Comparison of ENCODE assay signal across 13 cellular contexts in genomic region chr17:77468897-77469296, GRCh38.
A peak's percentile ranks its signal among the peaks of the same experiment; 100 is the strongest.
DNase-seq lines count a peak whose midpoint lies in the region; ATAC-seq, FAIRE-seq and TF ChIP-seq lines count a peak whose summit lies in the region.
"Had no signal": no experiment of that assay in that cellular context is flagged by ENCODE, and none has a peak within 500 bp of the region (broad histone marks: within the 10 kb centered on the region; RNA-seq: fewer than 3 reads in every experiment).

No MANE protein-coding gene starts in this region.

- H3K36me3 ChIP-seq in HepG2 (replicated peaks in 1 of 2; ENCODE audit: control insufficient read depth in 1 of 2, insufficient read depth in 2 of 2, low read length in 2 of 2), result peaks cover 45 to 69% of the 10 kb centered on the region in 2 experiments
- H3K36me3 ChIP-seq: heart left ventricle had no signal

- H3K27me3 Mint-ChIP-seq in activated naive CD4-positive, alpha-beta T cell treated with anti-CD3 and anti-CD28 coated beads, Interleukin-2, amount 10 ng/mL, durations not matched to agents 7 days and 5 days, result no peaks in the 10 kb centered on the region
- no peaks in the 10 kb centered on the region for H3K27me3 Mint-ChIP-seq in activated CD4-positive, alpha-beta memory T cell treated with anti-CD3 and anti-CD28 coated beads, Interleukin-2, amount 10 ng/mL, durations not matched to agents 7 days and 5 days
- H3K27me3 Mint-ChIP-seq in stimulated activated naive B cell treated with anti-CD40 and anti-IgM and Interleukin-4, amounts not matched to agents 10 μg/mL and 1 μg/mL and 100 μg/mL, for 72 hours, result no peaks in the 10 kb centered on the region

- DNase-seq in activated naive CD4-positive, alpha-beta T cell treated with anti-CD3 and anti-CD28 coated beads, Interleukin-2, amount 10 ng/mL, durations not matched to agents 7 days and 5 days, result no peak
- DNase-seq in activated naive CD4-positive, alpha-beta T cell treated with anti-CD3 and anti-CD28 coated beads, Interleukin-2, amount 50 U/mL, for 16 hours, result no peak
- DNase-seq in activated CD4-positive, alpha-beta memory T cell treated with anti-CD3 and anti-CD28 coated beads, Interleukin-2, amount 10 ng/mL, durations not matched to agents 7 days and 5 days, result no peak
- DNase-seq in HepG2 (ENCODE audit: low spot score) (no peak), urothelium cell line (ENCODE audit: low spot score) (no peak)
- DNase-seq in stimulated activated naive B cell treated with anti-CD40 and anti-IgM and Interleukin-4, amounts not matched to agents 10 μg/mL and 1 μg/mL and 100 μg/mL, for 72 hours, result no peak
- DNase-seq: EL, NCI-H187 treated with DMSO at 0.1 percent for 48 hours, SHP77 treated with DMSO at 0.1 percent for 48 hours had no signal

- intact Hi-C loops in HepG2 (cut with micrococcal nuclease; ENCODE audit: unreplicated experiment), result no loop called here

- H3K27me3 ChIP-seq in HepG2 (ENCODE audit: control insufficient read depth in 1 of 2, insufficient read depth in 2 of 2, low read length in 2 of 2), result no peaks in the 10 kb centered on the region
- H3K27me3 ChIP-seq: heart left ventricle had no signal

- no peak overlapping the region for H3K4me2 ChIP-seq in HepG2 (ENCODE audit: low read depth, low read length)

- no peak for TF ChIP-seq CTCF in HepG2 (CRISPR knock-in tag; IDR thresholded peaks at IDR 0.05)

- peaks cover 89% of the 10 kb centered on the region for H4K20me1 ChIP-seq in HepG2 (ENCODE audit: insufficient read depth, low read length)

- TF ChIP-seq RAD21 in HepG2 (CRISPR knock-in tag; IDR thresholded peaks at IDR 0.05), result no peak

- no peak for TF ChIP-seq EP300 in HepG2 (IDR thresholded peaks at IDR 0.05; ENCODE audit: low read depth in 2 of 2, low read length in 2 of 2)
- TF ChIP-seq EP300 in HepG2 (CRISPR knock-in tag; IDR thresholded peaks at IDR 0.05; ENCODE audit: borderline replicate concordance), result no peak

- H3K9me3 ChIP-seq in HepG2 (ENCODE audit: low read length), result no peaks in the 10 kb centered on the region
- H3K9me3 ChIP-seq: heart left ventricle had no signal

- H3K4me1 ChIP-seq in HepG2 (ENCODE audit: insufficient read depth, low read length), result peaks cover 65% of the 10 kb centered on the region

- no peaks in the 10 kb centered on the region for H3K9me3 Mint-ChIP-seq in activated naive CD4-positive, alpha-beta T cell treated with anti-CD3 and anti-CD28 coated beads, Interleukin-2, amount 10 ng/mL, durations not matched to agents 7 days and 5 days
- H3K9me3 Mint-ChIP-seq in activated CD4-positive, alpha-beta memory T cell treated with anti-CD3 and anti-CD28 coated beads, Interleukin-2, amount 10 ng/mL, durations not matched to agents 7 days and 5 days, result no peaks in the 10 kb centered on the region
- H3K9me3 Mint-ChIP-seq in stimulated activated naive B cell treated with anti-CD40 and anti-IgM and Interleukin-4, amounts not matched to agents 10 μg/mL and 1 μg/mL and 100 μg/mL, for 72 hours, result peaks cover 9 to 13% of the 10 kb centered on the region in 2 donors

- ATAC-seq in HepG2 (no peak), GM21423 (IDR thresholded peaks at IDR 0.05; ENCODE audit: unreplicated experiment) (no peak), GM21381 (IDR thresholded peaks at IDR 0.05; ENCODE audit: unreplicated experiment) (no peak)
- no peak for ATAC-seq in stimulated activated naive B cell treated with anti-CD40 and anti-IgM and Interleukin-4, amounts not matched to agents 10 μg/mL and 1 μg/mL and 100 μg/mL, for 72 hours (replicated peaks)
- ATAC-seq: heart left ventricle had no signal

- H3K79me2 ChIP-seq in HepG2 (ENCODE audit: insufficient read depth, low read length), result peaks cover 94% of the 10 kb centered on the region

- no peak overlapping the region for H3K27ac ChIP-seq in HepG2 (ENCODE audit: extremely low read length, insufficient read depth, low read length)

- no peak overlapping the region for H3K4me3 ChIP-seq in HepG2 (replicated peaks in 1 of 3; ENCODE audit: insufficient read depth in 1 of 3, low read depth in 2 of 3, low read length in 3 of 3)
- H3K4me3 ChIP-seq: heart left ventricle had no signal

- in situ Hi-C loops in HepG2 (cut with HindIII; ENCODE audit: extremely low pct_ligation_motif_present, low pct_unique_long_range_greater_than_20kb), result no loop called here

- CTCF ChIA-PET in activated naive CD4-positive, alpha-beta T cell treated with anti-CD3 and anti-CD28 coated beads, Interleukin-2, amount 10 ng/mL, durations not matched to agents 7 days and 5 days (lab: Charles Lee), result interaction anchor here (0.7 to 1.5 kb wide), 5 partner anchors 12 to 137 kb away, joined by 3 to 4 read pairs (median 3); no protein-coding TSS in a partner anchor
- CTCF ChIA-PET in activated CD4-positive, alpha-beta memory T cell treated with anti-CD3 and anti-CD28 coated beads, Interleukin-2, amount 10 ng/mL, durations not matched to agents 7 days and 5 days (lab: Charles Lee), result interaction anchor here (0.7 to 1.1 kb wide), 2 partner anchors 39 to 68 kb away, joined by 3 to 4 read pairs; no protein-coding TSS in a partner anchor
- CTCF ChIA-PET in HepG2 (lab: Yijun Ruan, JAX; ENCODE audit: low intra/inter-chr PET ratio, low total read pairs), result no interaction called here

- peak overlapping the region; percentile 68 for H3K27ac Mint-ChIP-seq in activated naive CD4-positive, alpha-beta T cell treated with anti-CD3 and anti-CD28 coated beads, Interleukin-2, amount 10 ng/mL, durations not matched to agents 7 days and 5 days
- peak overlapping the region; percentile 40 for H3K27ac Mint-ChIP-seq in activated CD4-positive, alpha-beta memory T cell treated with anti-CD3 and anti-CD28 coated beads, Interleukin-2, amount 10 ng/mL, durations not matched to agents 7 days and 5 days
- H3K27ac Mint-ChIP-seq in stimulated activated naive B cell treated with anti-CD40 and anti-IgM and Interleukin-4, amounts not matched to agents 10 μg/mL and 1 μg/mL and 100 μg/mL, for 72 hours, result peak overlapping the region; percentile 85

- H3K4me3 Mint-ChIP-seq in activated naive CD4-positive, alpha-beta T cell treated with anti-CD3 and anti-CD28 coated beads, Interleukin-2, amount 10 ng/mL, durations not matched to agents 7 days and 5 days, result no peak overlapping the region
- no peak overlapping the region for H3K4me3 Mint-ChIP-seq in activated CD4-positive, alpha-beta memory T cell treated with anti-CD3 and anti-CD28 coated beads, Interleukin-2, amount 10 ng/mL, durations not matched to agents 7 days and 5 days
- H3K4me3 Mint-ChIP-seq in stimulated activated naive B cell treated with anti-CD40 and anti-IgM and Interleukin-4, amounts not matched to agents 10 μg/mL and 1 μg/mL and 100 μg/mL, for 72 hours, result peak overlapping the region; percentile 37 to 54

- peaks cover 77% of the 10 kb centered on the region for H3K36me3 Mint-ChIP-seq in activated naive CD4-positive, alpha-beta T cell treated with anti-CD3 and anti-CD28 coated beads, Interleukin-2, amount 10 ng/mL, durations not matched to agents 7 days and 5 days
- H3K36me3 Mint-ChIP-seq in activated CD4-positive, alpha-beta memory T cell treated with anti-CD3 and anti-CD28 coated beads, Interleukin-2, amount 10 ng/mL, durations not matched to agents 7 days and 5 days (ENCODE audit: low read depth), result peaks cover 83% of the 10 kb centered on the region
- H3K36me3 Mint-ChIP-seq in stimulated activated naive B cell treated with anti-CD40 and anti-IgM and Interleukin-4, amounts not matched to agents 10 μg/mL and 1 μg/mL and 100 μg/mL, for 72 hours, result peaks cover 51 to 61% of the 10 kb centered on the region in 2 donors

- H2AFZ ChIP-seq in HepG2 (ENCODE audit: low read length), result no peak overlapping the region

- BruUV-seq in HepG2 (replicated peaks; lab: Mats Ljungman, UMichigan), result no TSS peak

- H3K4me1 Mint-ChIP-seq in activated naive CD4-positive, alpha-beta T cell treated with anti-CD3 and anti-CD28 coated beads, Interleukin-2, amount 10 ng/mL, durations not matched to agents 7 days and 5 days, result peaks cover 95% of the 10 kb centered on the region
- H3K4me1 Mint-ChIP-seq in activated CD4-positive, alpha-beta memory T cell treated with anti-CD3 and anti-CD28 coated beads, Interleukin-2, amount 10 ng/mL, durations not matched to agents 7 days and 5 days, result peaks cover 89% of the 10 kb centered on the region
- H3K4me1 Mint-ChIP-seq in stimulated activated naive B cell treated with anti-CD40 and anti-IgM and Interleukin-4, amounts not matched to agents 10 μg/mL and 1 μg/mL and 100 μg/mL, for 72 hours, result peaks cover 80 to 100% of the 10 kb centered on the region in 2 donors

- FAIRE-seq in HepG2 (lab: Jason Lieb, UNC) (no peak), urothelium cell line (lab: Jason Lieb, UNC) (no peak)
- FAIRE-seq: GM12892 had no signal

- no peak overlapping the region for H3K9ac ChIP-seq in HepG2 (ENCODE audit: insufficient read depth, low read depth, low read length)

- TF ChIP-seq POLR2A in HepG2 (IDR thresholded peaks at IDR 0.05; ENCODE audit: insufficient read depth in 1 of 2, low read depth in 2 of 2, low read length in 2 of 2), result peak in 1 of 2 experiments; percentile 13; a peak in 1 of 4 replicates

- POLR2A ChIA-PET in activated CD4-positive, alpha-beta memory T cell treated with anti-CD3 and anti-CD28 coated beads, Interleukin-2, amount 10 ng/mL, durations not matched to agents 7 days and 5 days (lab: Charles Lee), result interaction anchor here (0.7 to 1.6 kb wide), 9 partner anchors 9 to 94 kb away, joined by 3 to 6 read pairs (median 4); no protein-coding TSS in a partner anchor
- POLR2A ChIA-PET in HepG2 (lab: Yijun Ruan, JAX), result interaction anchor here (1.5 to 1.6 kb wide), 2 partner anchors 15 to 17 kb away, joined by 4 to 9 read pairs; no protein-coding TSS in a partner anchor

- 96% methylated on average over 7 of the region's 7 CpGs for WGBS in HepG2 (ENCODE audit: low lambda C conversion rate)

TF ChIP-seq in HepG2, 621 proteins besides CTCF, POLR2A, EP300 and RAD21 (continues in another document):
- TF ChIP-seq ZMAT3 (CRISPR knock-in tag; conservative IDR thresholded peaks at IDR 0.05) (no peak), ZC3H13 (CRISPR knock-in tag; IDR thresholded peaks at IDR 0.05) (0 out of 2 replicates have a peak, but pooled peaks have one; percentile 24), TOE1 (CRISPR knock-in tag; IDR thresholded peaks at IDR 0.05) (no peak)

Comparison
In these comparisons a context has a peak if more than half of its experiments do, and no peak if none do; other contexts are left out.
1. H3K4me3 Mint-ChIP-seq: peak in stimulated activated naive B cell treated with anti-CD40 and anti-IgM and Interleukin-4, amounts not matched to agents 10 μg/mL and 1 μg/mL and 100 μg/mL, for 72 hours (2 of 2); none in activated naive CD4-positive, alpha-beta T cell treated with anti-CD3 and anti-CD28 coated beads, Interleukin-2, amount 10 ng/mL, durations not matched to agents 7 days and 5 days (single experiment) and activated CD4-positive, alpha-beta memory T cell treated with anti-CD3 and anti-CD28 coated beads, Interleukin-2, amount 10 ng/mL, durations not matched to agents 7 days and 5 days (single experiment).
2. Peak in every context shown above with its lines, with median percentiles within 50 percentile points of each other: H3K27ac Mint-ChIP-seq.